Comparison of ENCODE assay signal across 1 cellular context in genomic region chr1:221697924-221698425, GRCh38.
A peak's percentile ranks its signal among the peaks of the same experiment; 100 is the strongest.
TF ChIP-seq lines count a peak whose summit lies in the region.

No MANE protein-coding gene starts in this region.

TF ChIP-seq in IMR-90, 13 proteins besides CTCF, POLR2A, EP300 and RAD21:
- TF ChIP-seq CEBPB (IDR thresholded peaks at IDR 0.05; ENCODE audit: low read depth, low read length): peak; percentile 84
- TF ChIP-seq MAZ (IDR thresholded peaks at IDR 0.05; ENCODE audit: borderline replicate concordance, low read depth, low read length): no peak
